In genomic region chr11:2920343-2920742, GRCh38 we compare ENCODE assay signal across 32 cellular contexts. TPM values are rescaled to one million over a fixed set of nuclear protein-coding genes. Genes with fewer than 3 reads are reported as not detected.
"Had no signal": no experiment of that assay in that cellular context is flagged by ENCODE, and none has a peak within 500 bp of the region (broad histone marks: within the 10 kb centered on the region; RNA-seq: fewer than 3 reads in every experiment).

No MANE protein-coding gene starts in this region.

- H3K9me3 Mint-ChIP-seq: central memory CD8-positive, alpha-beta T cell; memory B cell; mesothelial cell of epicardium; naive thymus-derived CD8-positive, alpha-beta T cell; nephron progenitor cell; stimulated activated naive B cell treated with anti-CD40 and anti-IgM and Interleukin-4, amounts not matched to agents 10 μg/mL and 1 μg/mL and 100 μg/mL, for 72 hours; stimulated activated naive CD8-positive, alpha-beta T cell treated with anti-CD3 and anti-CD28 coated beads, Interleukin-15, Interleukin-2, amounts not matched to agents 100 ng/mL and 50 ng/mL, for 24 hours had no signal

- H3K27me3 ChIP-seq: colonic mucosa, foreskin keratinocyte, heart right ventricle, neutrophil, pancreas, tibial nerve, upper lobe of left lung, uterus had no signal

- H3K36me3 ChIP-seq: colonic mucosa, esophagus muscularis mucosa, gastroesophageal sphincter, heart right ventricle, neutrophil, pancreas, sigmoid colon, thoracic aorta, tibial nerve, upper lobe of left lung, uterus had no signal

- H3K27me3 Mint-ChIP-seq: central memory CD8-positive, alpha-beta T cell; naive thymus-derived CD8-positive, alpha-beta T cell; stimulated activated naive CD8-positive, alpha-beta T cell treated with anti-CD3 and anti-CD28 coated beads, Interleukin-15, Interleukin-2, amounts not matched to agents 100 ng/mL and 50 ng/mL, for 24 hours had no signal

- DNase-seq: colonic mucosa; dermis blood vessel endothelial cell; effector memory CD4-positive, alpha-beta T cell; foreskin keratinocyte; heart right ventricle; hippocampal formation; kidney glomerular epithelial cell; left colon; mucosa of descending colon; naive thymus-derived CD8-positive, alpha-beta T cell; nephron progenitor cell; retina; sigmoid colon; stimulated activated CD4-positive, alpha-beta T cell treated with anti-CD3 and anti-CD28 coated beads, Interleukin-2, amount 100 ng/mL, for 24 hours; stimulated activated CD4-positive, alpha-beta T cell treated with anti-CD3 and anti-CD28 coated beads, Interleukin-4, amount 100 ng/mL, for 4 hours; stimulated activated naive B cell treated with anti-CD40 and anti-IgM and Interleukin-4, amounts not matched to agents 10 μg/mL and 1 μg/mL and 100 μg/mL, for 72 hours; uterus had no signal

- H3K9me3 ChIP-seq: colonic mucosa, esophagus muscularis mucosa, gastroesophageal sphincter, heart right ventricle, mucosa of descending colon, neutrophil, pancreas, sigmoid colon, thoracic aorta, tibial nerve, upper lobe of left lung, uterus had no signal

- H3K27ac Mint-ChIP-seq: memory B cell; mesothelial cell of epicardium; nephron progenitor cell; stimulated activated naive B cell treated with anti-CD40 and anti-IgM and Interleukin-4, amounts not matched to agents 10 μg/mL and 1 μg/mL and 100 μg/mL, for 72 hours; stimulated activated naive CD8-positive, alpha-beta T cell treated with anti-CD3 and anti-CD28 coated beads, Interleukin-15, Interleukin-2, amounts not matched to agents 100 ng/mL and 50 ng/mL, for 24 hours had no signal

- FAIRE-seq: endothelial cell of umbilical vein, islet of Langerhans, pancreas had no signal

- H3K27ac ChIP-seq: colonic mucosa, esophagus muscularis mucosa, foreskin keratinocyte, gastroesophageal sphincter, neutrophil, pancreas, sigmoid colon, thoracic aorta, tibial nerve, upper lobe of left lung, uterus had no signal

- ATAC-seq: foreskin keratinocyte; gastroesophageal sphincter; left colon; mucosa of descending colon; naive thymus-derived CD8-positive, alpha-beta T cell; pancreas; stimulated activated naive B cell treated with anti-CD40 and anti-IgM and Interleukin-4, amounts not matched to agents 10 μg/mL and 1 μg/mL and 100 μg/mL, for 72 hours had no signal

- H3K4me3 Mint-ChIP-seq: central memory CD8-positive, alpha-beta T cell; memory B cell; mesothelial cell of epicardium; naive thymus-derived CD8-positive, alpha-beta T cell; nephron progenitor cell; stimulated activated naive B cell treated with anti-CD40 and anti-IgM and Interleukin-4, amounts not matched to agents 10 μg/mL and 1 μg/mL and 100 μg/mL, for 72 hours; stimulated activated naive CD8-positive, alpha-beta T cell treated with anti-CD3 and anti-CD28 coated beads, Interleukin-15, Interleukin-2, amounts not matched to agents 100 ng/mL and 50 ng/mL, for 24 hours had no signal

- H3K4me1 Mint-ChIP-seq: central memory CD8-positive, alpha-beta T cell; mesothelial cell of epicardium; nephron progenitor cell had no signal

- H3K4me3 ChIP-seq: colonic mucosa, esophagus muscularis mucosa, gastroesophageal sphincter, heart right ventricle, lung, mucosa of descending colon, pancreas, sigmoid colon, thoracic aorta, tibial nerve, upper lobe of left lung, uterus had no signal

- H3K36me3 Mint-ChIP-seq: memory B cell; mesothelial cell of epicardium; naive thymus-derived CD8-positive, alpha-beta T cell; stimulated activated naive B cell treated with anti-CD40 and anti-IgM and Interleukin-4, amounts not matched to agents 10 μg/mL and 1 μg/mL and 100 μg/mL, for 72 hours had no signal

- H3K4me1 ChIP-seq: esophagus muscularis mucosa, foreskin keratinocyte, gastroesophageal sphincter, pancreas, sigmoid colon, tibial nerve, upper lobe of left lung, uterus had no signal

RNA-seq across cellular contexts. Expression of gene PHLDA2, which starts 8.9 kb away (rescaled TPM):
- total RNA-seq: skeletal muscle tissue had no signal
- polyA plus RNA-seq: naive thymus-derived CD8-positive, alpha-beta T cell had no signal
